ENCODE assay signal across 10 cellular contexts in genomic region chr18:51039138-51040112, GRCh38. TPM values are rescaled to one million over a fixed set of nuclear protein-coding genes. Genes with fewer than 3 reads are reported as not detected.
DNase-seq lines count a peak whose midpoint lies in the region; ATAC-seq, FAIRE-seq and TF ChIP-seq lines count a peak whose summit lies in the region.
"Had no signal": no experiment of that assay in that cellular context is flagged by ENCODE, and none has a peak within 500 bp of the region (broad histone marks: within the 10 kb centered on the region; RNA-seq: fewer than 3 reads in every experiment).

No MANE protein-coding gene starts in this region.

- H2BK15ac ChIP-seq in IMR-90 (ENCODE audit: low read depth, low read length) = no peak overlapping the region

- BruUV-seq in IMR-90 (replicated peaks; lab: Mats Ljungman, UMichigan) = no TSS peak

- WGBS in heart left ventricle, 4 donors = 37 to 45% (median 39%) methylated on average over 8 of the region's 8 CpGs
- no CpG with 5 or more reads among the region's 8 CpGs for WGBS in IMR-90 (ENCODE audit: extremely low coverage in 2 of 2, insufficient read length in 1 of 2), 2 experiments

- H3K18ac ChIP-seq in IMR-90 (ENCODE audit: low read depth, low read length) = no peak overlapping the region

- no peak overlapping the region for H2AK5ac ChIP-seq in IMR-90 (ENCODE audit: low read depth, low read length)

- peaks cover 3% of the 10 kb centered on the region; the same call in 1 of the 2 replicates for H3K9me1 ChIP-seq in IMR-90 (ENCODE audit: insufficient read depth, low read length)

- H3K9ac ChIP-seq in IMR-90 (ENCODE audit: low read depth, low read length) = no peak overlapping the region

- H3K4ac ChIP-seq in IMR-90 (ENCODE audit: low read depth, low read length) = no peak overlapping the region

- no peak overlapping the region for H3K4me2 ChIP-seq in IMR-90 (ENCODE audit: low read depth, low read length)

- TF ChIP-seq CTCF in cardiac muscle cell (IDR thresholded peaks at IDR 0.05; ENCODE audit: low read depth, low read length) (no peak), heart left ventricle (IDR thresholded peaks at IDR 0.05) (no peak), IMR-90 (conservative IDR thresholded peaks at IDR 0.05; ENCODE audit: low read depth, low read length) (no peak), foreskin keratinocyte (conservative IDR thresholded peaks at IDR 0.05) (no peak)

- in situ Hi-C loops in IMR-90 (cut with MboI; ENCODE audit: low sequenced_read_pairs) = loop anchor here (10.0 to 25.0 kb wide), 2 partner anchors 225 to 752 kb away; partner anchors contain the start of genes CXXC1 and MBD1

- no peak for ATAC-seq in heart left ventricle
- no peak for ATAC-seq in IMR-90 (ENCODE audit: low read depth)
- ATAC-seq in foreskin keratinocyte = peak; percentile 54
- ATAC-seq in GM18505 (IDR thresholded peaks at IDR 0.05; ENCODE audit: unreplicated experiment) = no peak

- H3K56ac ChIP-seq in IMR-90 (ENCODE audit: extremely low read depth, insufficient read depth, low read length) = no peak overlapping the region

- CTCF ChIA-PET in IMR-90 (lab: Yijun Ruan, JAX) = interaction anchor here (1.0 to 1.3 kb wide), 2 partner anchors 12 to 15 kb away, joined by 3 to 4 read pairs; no protein-coding TSS in a partner anchor

- no peak overlapping the region for H2AK9ac ChIP-seq in IMR-90 (replicated peaks; ENCODE audit: low read depth, low read length, poor library complexity)

- POLR2A ChIA-PET in IMR-90 (lab: Charles Lee; ENCODE audit: unreplicated experiment) = no interaction called here

- dilution Hi-C loops in IMR-90 (cut with HindIII; ENCODE audit: low sequenced_read_pairs, unreplicated experiment) = no loop called here

- H4K5ac ChIP-seq in IMR-90 (ENCODE audit: low read depth, low read length) = no peak overlapping the region

- no peaks in the 10 kb centered on the region for H3K9me3 ChIP-seq in cardiac muscle cell (ENCODE audit: low read depth)
- no peaks in the 10 kb centered on the region for H3K9me3 ChIP-seq in heart left ventricle
- no peaks in the 10 kb centered on the region for H3K9me3 ChIP-seq in IMR-90 (ENCODE audit: control insufficient read depth, insufficient read depth, low read length)
- H3K9me3 ChIP-seq: right atrium auricular region had no signal

- H2BK120ac ChIP-seq in IMR-90 (ENCODE audit: low read depth, low read length) = no peak overlapping the region

- H3K14ac ChIP-seq in IMR-90 (replicated peaks; ENCODE audit: low read depth, low read length) = no peak overlapping the region

- no peak overlapping the region; the same call in 1 of the 2 replicates for H2BK20ac ChIP-seq in IMR-90 (ENCODE audit: low read depth, low read length)

- TF ChIP-seq POLR2A in heart left ventricle (IDR thresholded peaks at IDR 0.05) (no peak), IMR-90 (IDR thresholded peaks at IDR 0.05; ENCODE audit: low read depth, low read length) (no peak), H54 (IDR thresholded peaks at IDR 0.05; ENCODE audit: low read depth, low read length) (no peak), GM18505 (IDR thresholded peaks at IDR 0.05; ENCODE audit: borderline replicate concordance, extremely low read depth, insufficient read depth, insufficient read length) (no peak)

- H3K36me3 ChIP-seq in cardiac muscle cell = no peaks in the 10 kb centered on the region
- H3K36me3 ChIP-seq in heart left ventricle = peaks cover 0 to 6% (median 0%) of the 10 kb centered on the region in 9 donors
- H3K36me3 ChIP-seq in IMR-90 (ENCODE audit: control insufficient read depth, insufficient read depth, low read length) = peaks cover 2% of the 10 kb centered on the region
- H3K36me3 ChIP-seq: right atrium auricular region had no signal

- TF ChIP-seq RAD21 in IMR-90 (IDR thresholded peaks at IDR 0.05; ENCODE audit: low read length) = no peak

- H3K27me3 ChIP-seq in cardiac muscle cell (no peaks in the 10 kb centered on the region), heart left ventricle (no peaks in the 10 kb centered on the region), IMR-90 (ENCODE audit: control insufficient read depth, insufficient read depth, low read length) (no peaks in the 10 kb centered on the region), foreskin keratinocyte (no peaks in the 10 kb centered on the region)
- H3K27me3 ChIP-seq: right atrium auricular region had no signal

- no peak overlapping the region for H2AFZ ChIP-seq in IMR-90 (replicated peaks; ENCODE audit: low read length, poor library complexity)

- H3K4me1 ChIP-seq in cardiac muscle cell (ENCODE audit: low read depth) (peaks cover 13% of the 10 kb centered on the region), heart left ventricle (peaks cover 17 to 99% (median 85%) of the 10 kb centered on the region in 12 donors), IMR-90 (ENCODE audit: control insufficient read depth, insufficient read depth, low read length) (peaks cover 6% of the 10 kb centered on the region), foreskin keratinocyte (peaks cover 7% of the 10 kb centered on the region)

- no peak overlapping the region for H3K23ac ChIP-seq in IMR-90 (ENCODE audit: low read depth, low read length)

- peaks cover 8 to 68% of the 10 kb centered on the region in 2 experiments for H3K79me1 ChIP-seq in IMR-90 (ENCODE audit: low read depth in 1 of 2, low read length in 2 of 2)

- DNase-seq in cardiac muscle cell (ENCODE audit: low read depth in 1 of 2, low spot score in 1 of 2) (peak in 1 of 2 donors; percentile 45), heart left ventricle (no peak), IMR-90 (peak; percentile 46), foreskin keratinocyte (no peak), globus pallidus (ENCODE audit: low spot score) (no peak), KG1 (lab: John Stamatoyannopoulos, UW) (no peak), H54 (ENCODE audit: insufficient read length, low spot score) (no peak)
- DNase-seq: NCI-H1048 had no signal

- H3K4me3 ChIP-seq in cardiac muscle cell (no peak overlapping the region), heart left ventricle (no peak overlapping the region), IMR-90 (ENCODE audit: insufficient read depth, low read depth, low read length) (no peak overlapping the region)
- H3K4me3 ChIP-seq: right atrium auricular region had no signal

- peaks cover 97% of the 10 kb centered on the region for H4K20me1 ChIP-seq in IMR-90 (ENCODE audit: insufficient read depth, low read length)

- no peak overlapping the region for H4K91ac ChIP-seq in IMR-90 (ENCODE audit: insufficient read depth, low read depth, low read length)

- no peak overlapping the region for H4K8ac ChIP-seq in IMR-90 (ENCODE audit: low read depth in 2 of 2, low read length in 2 of 2)

- H3K27ac ChIP-seq in cardiac muscle cell (peak overlapping the region; percentile 38), heart left ventricle (no peak overlapping the region), IMR-90 (ENCODE audit: insufficient read depth, low read length) (no peak overlapping the region), foreskin keratinocyte (no peak overlapping the region)
- H3K27ac ChIP-seq: right atrium auricular region had no signal

- intact Hi-C loops in heart left ventricle (cut with DNase I) (loop anchor here in 2 of 10 donors (5.0 to 10.0 kb wide), 4 partner anchors 72 to 215 kb away; partner anchors contain the start of genes ELAC1 (in 1 of the 2), ME2 (in 1 of the 2), MEX3C (in 1 of the 2) and MRO (in 1 of the 2)), IMR-90 (cut with micrococcal nuclease) (no loop called here)

- no peak overlapping the region for H2BK5ac ChIP-seq in IMR-90 (ENCODE audit: low read depth, low read length, poor library complexity, severe bottlenecking)

- no peak for FAIRE-seq in H54 (lab: Jason Lieb, UNC)

TF ChIP-seq in IMR-90, 13 proteins besides CTCF, POLR2A, EP300 and RAD21 (continues in another document):
- TF ChIP-seq ELK1 (IDR thresholded peaks at IDR 0.05; ENCODE audit: borderline replicate concordance, low read depth, low read length) (no peak), RFX5 (IDR thresholded peaks at IDR 0.05; ENCODE audit: low read depth, low read length) (no peak), USF2 (IDR thresholded peaks at IDR 0.05; ENCODE audit: low read depth, low read length) (no peak), MAFK (IDR thresholded peaks at IDR 0.05; ENCODE audit: low read depth, low read length) (no peak), FOS (IDR thresholded peaks at IDR 0.05; ENCODE audit: low read depth, low read length) (no peak), BHLHE40 (IDR thresholded peaks at IDR 0.05; ENCODE audit: low read depth, low read length) (no peak), CEBPB (IDR thresholded peaks at IDR 0.05; ENCODE audit: low read depth, low read length) (no peak), SMC3 (IDR thresholded peaks at IDR 0.05; ENCODE audit: low read depth, low read length) (no peak), MAZ (IDR thresholded peaks at IDR 0.05; ENCODE audit: borderline replicate concordance, low read depth, low read length) (no peak), CHD1 (IDR thresholded peaks at IDR 0.05; ENCODE audit: low read depth, low read length) (no peak), NFE2L2 (IDR thresholded peaks at IDR 0.05; ENCODE audit: low read depth, low read length) (no peak), MXI1 (IDR thresholded peaks at IDR 0.05; ENCODE audit: borderline replicate concordance, low read depth, low read length) (no peak)

RNA-seq across cellular contexts. Expression of gene SMAD4, which starts 9.4 kb away (rescaled TPM):
- 69.4 and 72.4 TPM in 2 replicates for total RNA-seq in cardiac muscle cell
- 75.5 and 90.0 TPM in 2 replicates for polyA plus RNA-seq in cardiac muscle cell
- 100 to 1,000 TPM in 2 of 9 donors, 10 to 100 TPM in 7; 78.6 to 103 (median 92.0) TPM for total RNA-seq in heart left ventricle
- 10 to 100 TPM; 10.8 to 52.3 TPM for polyA plus RNA-seq in heart left ventricle
- 145 and 194 TPM in 2 replicates for total RNA-seq in IMR-90 (2012; rRNA removed)
- polyA plus RNA-seq in IMR-90 (2012; rRNA removed) = 54.3 and 57.6 TPM in 2 replicates
- 20.5 and 29.9 TPM in 2 replicates for polyA plus RNA-seq in IMR-90 (2012; cell fraction: cytosol; rRNA removed)
- 27.3 and 57.4 TPM in 2 replicates for polyA plus RNA-seq in IMR-90 (2012; cell fraction: nucleus; rRNA removed; ENCODE audit: low replicate concordance)
- total RNA-seq in foreskin keratinocyte = 60.1 and 68.2 TPM in 2 replicates
- polyA plus RNA-seq in foreskin keratinocyte = 8.1 and 11.5 TPM in 2 replicates
